Comparison of ENCODE assay signal across 11 cellular contexts in genomic region chr4:47531954-47532321, GRCh38. TPM values are rescaled to one million over a fixed set of nuclear protein-coding genes. Genes with fewer than 3 reads are reported as not detected.
DNase-seq lines count a peak whose midpoint lies in the region; ATAC-seq and TF ChIP-seq lines count a peak whose summit lies in the region.
"Had no signal": no experiment of that assay in that cellular context is flagged by ENCODE, and none has a peak within 500 bp of the region (broad histone marks: within the 10 kb centered on the region; RNA-seq: fewer than 3 reads in every experiment).

No MANE protein-coding gene starts in this region.

- H3K27me3 ChIP-seq in SJCRH30 (no peaks in the 10 kb centered on the region), gastroesophageal sphincter (no peaks in the 10 kb centered on the region)
- H3K27me3 ChIP-seq: gastrocnemius medialis had no signal

- H3K4me3 ChIP-seq in SJCRH30 (no peak overlapping the region), gastroesophageal sphincter (no peak overlapping the region)
- H3K4me3 ChIP-seq: gastrocnemius medialis had no signal

- H3K9me3 Mint-ChIP-seq in stimulated activated naive B cell treated with anti-CD40 and anti-IgM and Interleukin-4, amounts not matched to agents 10 μg/mL and 1 μg/mL and 100 μg/mL, for 72 hours = peaks cover 10 to 12% of the 10 kb centered on the region in 2 donors

- H3K4me3 Mint-ChIP-seq in stimulated activated naive B cell treated with anti-CD40 and anti-IgM and Interleukin-4, amounts not matched to agents 10 μg/mL and 1 μg/mL and 100 μg/mL, for 72 hours = peak overlapping the region; percentile 8 to 15

- ATAC-seq in GM21528 (IDR thresholded peaks at IDR 0.05; ENCODE audit: low FRiP score, unreplicated experiment) = peak; percentile 25
- peak; percentile 80 for ATAC-seq in gastroesophageal sphincter
- no peak for ATAC-seq in stimulated activated naive B cell treated with anti-CD40 and anti-IgM and Interleukin-4, amounts not matched to agents 10 μg/mL and 1 μg/mL and 100 μg/mL, for 72 hours (replicated peaks)
- no peak for ATAC-seq in GM21717 (IDR thresholded peaks at IDR 0.05; ENCODE audit: unreplicated experiment)
- ATAC-seq in HG03045 (IDR thresholded peaks at IDR 0.05; ENCODE audit: unreplicated experiment) = no peak
- ATAC-seq: gastrocnemius medialis had no signal

- peaks cover 41 to 69% of the 10 kb centered on the region in 2 donors for H3K4me1 Mint-ChIP-seq in stimulated activated naive B cell treated with anti-CD40 and anti-IgM and Interleukin-4, amounts not matched to agents 10 μg/mL and 1 μg/mL and 100 μg/mL, for 72 hours

- H3K27ac ChIP-seq in SJCRH30 (peak overlapping the region; percentile 70), gastroesophageal sphincter (peak overlapping the region; percentile 2 to 76 (median 71))
- H3K27ac ChIP-seq: HL-60 had no signal

- no peak overlapping the region for H3K27ac Mint-ChIP-seq in stimulated activated naive B cell treated with anti-CD40 and anti-IgM and Interleukin-4, amounts not matched to agents 10 μg/mL and 1 μg/mL and 100 μg/mL, for 72 hours

- WGBS in gastroesophageal sphincter (ENCODE audit: low coverage in 1 of 2), 2 donors = 29 to 38% methylated on average over 2 of the region's 2 CpGs

- DNase-seq in SJCRH30 = no peak
- DNase-seq in stimulated activated naive B cell treated with anti-CD40 and anti-IgM and Interleukin-4, amounts not matched to agents 10 μg/mL and 1 μg/mL and 100 μg/mL, for 72 hours = no peak
- no peak for DNase-seq in germinal center (ENCODE audit: low spot score)
- DNase-seq in H4 (ENCODE audit: low spot score) = no peak
- DNase-seq: gastrocnemius medialis, NCI-H2227 treated with DMSO at 0.1 percent for 48 hours had no signal

- no peaks in the 10 kb centered on the region for H3K27me3 Mint-ChIP-seq in stimulated activated naive B cell treated with anti-CD40 and anti-IgM and Interleukin-4, amounts not matched to agents 10 μg/mL and 1 μg/mL and 100 μg/mL, for 72 hours

- TF ChIP-seq EP300 in gastroesophageal sphincter (IDR thresholded peaks at IDR 0.05) = no peak

- H3K36me3 ChIP-seq in SJCRH30 = peaks cover 2% of the 10 kb centered on the region; the same call in 1 of the 2 replicates
- peaks cover 0 to 50% of the 10 kb centered on the region in 2 donors for H3K36me3 ChIP-seq in gastroesophageal sphincter
- H3K36me3 ChIP-seq: gastrocnemius medialis had no signal

- TF ChIP-seq POLR2A in gastroesophageal sphincter (IDR thresholded peaks at IDR 0.05) = no peak

- H3K4me1 ChIP-seq in SJCRH30 (peaks cover 17% of the 10 kb centered on the region), gastroesophageal sphincter (peaks cover 5 to 25% (median 10%) of the 10 kb centered on the region in 3 donors)
- H3K4me1 ChIP-seq: gastrocnemius medialis had no signal

- H3K36me3 Mint-ChIP-seq in stimulated activated naive B cell treated with anti-CD40 and anti-IgM and Interleukin-4, amounts not matched to agents 10 μg/mL and 1 μg/mL and 100 μg/mL, for 72 hours = peaks cover 69 to 86% of the 10 kb centered on the region in 2 donors

- H3K9me3 ChIP-seq in SJCRH30 (replicated peaks) (no peaks in the 10 kb centered on the region), gastroesophageal sphincter (no peaks in the 10 kb centered on the region)

- no peak for TF ChIP-seq CTCF in gastroesophageal sphincter (IDR thresholded peaks at IDR 0.05)

RNA-seq across cellular contexts. Expression of gene ATP10D, which starts 46.9 kb away (rescaled TPM):
- 2.6 and 2.7 TPM in 2 replicates for total RNA-seq in SJCRH30 (2014; rRNA removed; shearing (Covaris generic))
- 10 to 100 TPM; 18.2 to 30.2 (median 21.4) TPM for total RNA-seq in gastroesophageal sphincter
- total RNA-seq in H4 (2014; rRNA removed; shearing (Covaris generic)) = 28.4 and 32.4 TPM in 2 replicates

Comparison
In these comparisons a context has a peak if more than half of its experiments do, and no peak if none do; other contexts are left out.
1. ATAC-seq: peak in GM21528 (single experiment) and gastroesophageal sphincter (single experiment); none in stimulated activated naive B cell treated with anti-CD40 and anti-IgM and Interleukin-4, amounts not matched to agents 10 μg/mL and 1 μg/mL and 100 μg/mL, for 72 hours (0 of 2), GM21717 (single experiment) and HG03045 (single experiment).